ENCODE assay signal across 1 cellular context in the genomic region with DNA sequence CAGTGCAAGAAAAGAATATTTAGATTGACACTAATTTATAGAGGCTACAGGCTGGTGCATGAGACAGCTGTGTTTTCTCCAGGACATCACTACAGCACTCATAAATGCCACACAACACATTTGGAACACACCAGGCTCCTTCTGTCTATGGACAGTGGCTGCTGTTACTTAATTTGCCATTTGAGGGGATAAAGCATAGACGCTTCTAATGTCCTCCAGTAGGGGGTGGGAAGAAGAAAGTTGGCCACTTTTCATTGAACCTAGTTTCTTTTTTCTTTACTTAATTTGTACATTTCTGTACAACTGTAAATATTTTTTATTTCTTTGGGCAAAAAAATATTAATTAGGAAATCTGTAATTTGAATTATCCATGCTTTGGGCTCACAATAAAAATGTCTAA.
TF ChIP-seq lines count a peak whose summit lies in the region.

No MANE protein-coding gene starts in this region.

TF ChIP-seq in GM23338, 12 proteins besides CTCF, POLR2A, EP300 and RAD21 (continued from another document):
- TF ChIP-seq, protein P1, sequence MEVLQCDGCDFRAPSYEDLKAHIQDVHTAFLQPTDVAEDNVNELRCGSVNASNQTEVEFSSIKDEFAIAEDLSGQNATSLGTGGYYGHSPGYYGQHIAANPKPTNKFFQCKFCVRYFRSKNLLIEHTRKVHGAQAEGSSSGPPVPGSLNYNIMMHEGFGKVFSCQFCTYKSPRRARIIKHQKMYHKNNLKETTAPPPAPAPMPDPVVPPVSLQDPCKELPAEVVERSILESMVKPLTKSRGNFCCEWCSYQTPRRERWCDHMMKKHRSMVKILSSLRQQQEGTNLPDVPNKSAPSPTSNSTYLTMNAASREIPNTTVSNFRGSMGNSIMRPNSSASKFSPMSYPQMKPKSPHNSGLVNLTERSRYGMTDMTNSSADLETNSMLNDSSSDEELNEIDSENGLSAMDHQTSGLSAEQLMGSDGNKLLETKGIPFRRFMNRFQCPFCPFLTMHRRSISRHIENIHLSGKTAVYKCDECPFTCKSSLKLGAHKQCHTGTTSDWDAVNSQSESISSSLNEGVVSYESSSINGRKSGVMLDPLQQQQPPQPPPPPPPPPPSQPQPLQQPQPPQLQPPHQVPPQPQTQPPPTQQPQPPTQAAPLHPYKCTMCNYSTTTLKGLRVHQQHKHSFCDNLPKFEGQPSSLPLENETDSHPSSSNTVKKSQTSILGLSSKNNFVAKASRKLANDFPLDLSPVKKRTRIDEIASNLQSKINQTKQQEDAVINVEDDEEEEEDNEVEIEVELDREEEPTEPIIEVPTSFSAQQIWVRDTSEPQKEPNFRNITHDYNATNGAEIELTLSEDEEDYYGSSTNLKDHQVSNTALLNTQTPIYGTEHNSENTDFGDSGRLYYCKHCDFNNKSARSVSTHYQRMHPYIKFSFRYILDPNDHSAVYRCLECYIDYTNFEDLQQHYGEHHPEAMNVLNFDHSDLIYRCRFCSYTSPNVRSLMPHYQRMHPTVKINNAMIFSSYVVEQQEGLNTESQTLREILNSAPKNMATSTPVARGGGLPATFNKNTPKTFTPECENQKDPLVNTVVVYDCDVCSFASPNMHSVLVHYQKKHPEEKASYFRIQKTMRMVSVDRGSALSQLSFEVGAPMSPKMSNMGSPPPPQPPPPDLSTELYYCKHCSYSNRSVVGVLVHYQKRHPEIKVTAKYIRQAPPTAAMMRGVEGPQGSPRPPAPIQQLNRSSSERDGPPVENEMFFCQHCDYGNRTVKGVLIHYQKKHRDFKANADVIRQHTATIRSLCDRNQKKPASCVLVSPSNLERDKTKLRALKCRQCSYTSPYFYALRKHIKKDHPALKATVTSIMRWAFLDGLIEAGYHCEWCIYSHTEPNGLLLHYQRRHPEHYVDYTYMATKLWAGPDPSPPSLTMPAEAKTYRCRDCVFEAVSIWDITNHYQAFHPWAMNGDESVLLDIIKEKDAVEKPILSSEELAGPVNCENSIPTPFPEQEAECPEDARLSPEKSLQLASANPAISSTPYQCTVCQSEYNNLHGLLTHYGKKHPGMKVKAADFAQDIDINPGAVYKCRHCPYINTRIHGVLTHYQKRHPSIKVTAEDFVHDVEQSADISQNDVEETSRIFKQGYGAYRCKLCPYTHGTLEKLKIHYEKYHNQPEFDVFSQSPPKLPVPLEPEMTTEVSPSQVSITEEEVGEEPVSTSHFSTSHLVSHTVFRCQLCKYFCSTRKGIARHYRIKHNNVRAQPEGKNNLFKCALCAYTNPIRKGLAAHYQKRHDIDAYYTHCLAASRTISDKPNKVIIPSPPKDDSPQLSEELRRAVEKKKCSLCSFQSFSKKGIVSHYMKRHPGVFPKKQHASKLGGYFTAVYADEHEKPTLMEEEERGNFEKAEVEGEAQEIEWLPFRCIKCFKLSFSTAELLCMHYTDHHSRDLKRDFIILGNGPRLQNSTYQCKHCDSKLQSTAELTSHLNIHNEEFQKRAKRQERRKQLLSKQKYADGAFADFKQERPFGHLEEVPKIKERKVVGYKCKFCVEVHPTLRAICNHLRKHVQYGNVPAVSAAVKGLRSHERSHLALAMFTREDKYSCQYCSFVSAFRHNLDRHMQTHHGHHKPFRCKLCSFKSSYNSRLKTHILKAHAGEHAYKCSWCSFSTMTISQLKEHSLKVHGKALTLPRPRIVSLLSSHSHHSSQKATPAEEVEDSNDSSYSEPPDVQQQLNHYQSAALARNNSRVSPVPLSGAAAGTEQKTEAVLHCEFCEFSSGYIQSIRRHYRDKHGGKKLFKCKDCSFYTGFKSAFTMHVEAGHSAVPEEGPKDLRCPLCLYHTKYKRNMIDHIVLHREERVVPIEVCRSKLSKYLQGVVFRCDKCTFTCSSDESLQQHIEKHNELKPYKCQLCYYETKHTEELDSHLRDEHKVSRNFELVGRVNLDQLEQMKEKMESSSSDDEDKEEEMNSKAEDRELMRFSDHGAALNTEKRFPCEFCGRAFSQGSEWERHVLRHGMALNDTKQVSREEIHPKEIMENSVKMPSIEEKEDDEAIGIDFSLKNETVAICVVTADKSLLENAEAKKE (CRISPR knock-in tag; IDR thresholded peaks at IDR 0.05) = no peak
